1 cellular context compared by ENCODE assay signal in the genomic region with DNA sequence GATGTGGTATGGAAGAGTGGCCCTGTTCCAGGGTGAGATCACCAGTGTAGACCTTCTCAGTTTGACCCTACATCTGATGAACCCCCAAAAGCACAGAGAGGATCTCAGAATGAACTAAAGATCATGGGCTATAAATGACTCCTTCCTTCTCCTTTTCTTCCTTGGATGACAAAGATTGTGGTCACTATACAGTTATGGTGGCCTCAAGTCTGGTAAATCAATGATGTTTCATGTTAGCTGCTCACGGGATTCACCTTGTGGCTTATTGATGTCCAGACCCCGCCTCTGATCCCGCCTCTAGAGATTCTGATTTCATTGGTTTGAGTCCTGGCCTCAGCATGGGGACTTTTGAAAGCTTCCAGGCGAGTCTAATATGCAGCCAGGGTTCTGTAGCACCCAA.
TF ChIP-seq lines count a peak whose summit lies in the region.

No MANE protein-coding gene starts in this region.

TF ChIP-seq in GM12878, 131 proteins besides CTCF, POLR2A, EP300 and RAD21 (continued from another document):
- TF ChIP-seq, protein P1, sequence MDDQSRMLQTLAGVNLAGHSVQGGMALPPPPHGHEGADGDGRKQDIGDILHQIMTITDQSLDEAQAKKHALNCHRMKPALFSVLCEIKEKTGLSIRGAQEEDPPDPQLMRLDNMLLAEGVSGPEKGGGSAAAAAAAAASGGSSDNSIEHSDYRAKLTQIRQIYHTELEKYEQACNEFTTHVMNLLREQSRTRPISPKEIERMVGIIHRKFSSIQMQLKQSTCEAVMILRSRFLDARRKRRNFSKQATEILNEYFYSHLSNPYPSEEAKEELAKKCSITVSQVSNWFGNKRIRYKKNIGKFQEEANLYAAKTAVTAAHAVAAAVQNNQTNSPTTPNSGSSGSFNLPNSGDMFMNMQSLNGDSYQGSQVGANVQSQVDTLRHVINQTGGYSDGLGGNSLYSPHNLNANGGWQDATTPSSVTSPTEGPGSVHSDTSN (IDR thresholded peaks at IDR 0.05; ENCODE audit: insufficient replicate concordance, low read depth, low read length), result no peak
- TF ChIP-seq MEF2A (IDR thresholded peaks at IDR 0.05; ENCODE audit: insufficient read depth, low read depth, low read length) (no peak), TCF7 (IDR thresholded peaks at IDR 0.05; ENCODE audit: borderline replicate concordance) (peak; percentile 12; the same call in 1 of the 2 replicates), SPI1 (IDR thresholded peaks at IDR 0.05; ENCODE audit: borderline replicate concordance, insufficient read depth, low read depth, low read length) (no peak), EED (IDR thresholded peaks at IDR 0.05; ENCODE audit: low read depth) (peak; percentile 55; the same call in 1 of the 2 replicates), CBFB (IDR thresholded peaks at IDR 0.05; ENCODE audit: low read depth) (peak; percentile 58; the same call in 1 of the 2 replicates), ZNF622 (IDR thresholded peaks at IDR 0.05) (no peak), NFIC (IDR thresholded peaks at IDR 0.05; ENCODE audit: low read depth, low read length) (peak; percentile 64; the same call in 1 of the 2 replicates), BHLHE40 (IDR thresholded peaks at IDR 0.05; ENCODE audit: borderline replicate concordance in 1 of 2, low read depth in 2 of 2, low read length in 1 of 2) (peak; percentile 16 to 38; a peak in 1 of 4 replicates), BMI1 (IDR thresholded peaks at IDR 0.05; ENCODE audit: borderline replicate concordance) (no peak), STAT1 (conservative IDR thresholded peaks at IDR 0.05) (no peak), CREM (IDR thresholded peaks at IDR 0.05; ENCODE audit: low read depth) (peak; percentile 50), JUNB (IDR thresholded peaks at IDR 0.05) (peak; percentile 78), ZNF274 (IDR thresholded peaks at IDR 0.05; ENCODE audit: insufficient read depth, insufficient read length) (no peak), BCL11A (IDR thresholded peaks at IDR 0.05; ENCODE audit: low read depth, low read length) (peak; percentile 43; the same call in 1 of the 2 replicates), TBL1XR1 (IDR thresholded peaks at IDR 0.05; ENCODE audit: low read depth, low read length) (no peak), USF1 (IDR thresholded peaks at IDR 0.05; ENCODE audit: borderline replicate concordance, extremely low read length, insufficient read depth, low read depth, low read length) (no peak), E2F4 (IDR thresholded peaks at IDR 0.05; ENCODE audit: low read depth, low read length) (no peak), MYC (IDR thresholded peaks at IDR 0.05; ENCODE audit: insufficient read depth, insufficient read length, insufficient replicate concordance, low read length, severe bottlenecking) (no peak), ASH2L (IDR thresholded peaks at IDR 0.05; ENCODE audit: borderline replicate concordance, low read depth) (no peak), YY1 (IDR thresholded peaks at IDR 0.05; ENCODE audit: low read depth, low read length) (no peak), RELA (IDR thresholded peaks at IDR 0.05; ENCODE audit: borderline replicate concordance, partially characterized antibody) (no peak), RUNX3 (IDR thresholded peaks at IDR 0.05; ENCODE audit: low read length) (peak; percentile 90), MAX (IDR thresholded peaks at IDR 0.05; ENCODE audit: low read depth, low read length) (no peak)
- TF ChIP-seq, protein P2, sequence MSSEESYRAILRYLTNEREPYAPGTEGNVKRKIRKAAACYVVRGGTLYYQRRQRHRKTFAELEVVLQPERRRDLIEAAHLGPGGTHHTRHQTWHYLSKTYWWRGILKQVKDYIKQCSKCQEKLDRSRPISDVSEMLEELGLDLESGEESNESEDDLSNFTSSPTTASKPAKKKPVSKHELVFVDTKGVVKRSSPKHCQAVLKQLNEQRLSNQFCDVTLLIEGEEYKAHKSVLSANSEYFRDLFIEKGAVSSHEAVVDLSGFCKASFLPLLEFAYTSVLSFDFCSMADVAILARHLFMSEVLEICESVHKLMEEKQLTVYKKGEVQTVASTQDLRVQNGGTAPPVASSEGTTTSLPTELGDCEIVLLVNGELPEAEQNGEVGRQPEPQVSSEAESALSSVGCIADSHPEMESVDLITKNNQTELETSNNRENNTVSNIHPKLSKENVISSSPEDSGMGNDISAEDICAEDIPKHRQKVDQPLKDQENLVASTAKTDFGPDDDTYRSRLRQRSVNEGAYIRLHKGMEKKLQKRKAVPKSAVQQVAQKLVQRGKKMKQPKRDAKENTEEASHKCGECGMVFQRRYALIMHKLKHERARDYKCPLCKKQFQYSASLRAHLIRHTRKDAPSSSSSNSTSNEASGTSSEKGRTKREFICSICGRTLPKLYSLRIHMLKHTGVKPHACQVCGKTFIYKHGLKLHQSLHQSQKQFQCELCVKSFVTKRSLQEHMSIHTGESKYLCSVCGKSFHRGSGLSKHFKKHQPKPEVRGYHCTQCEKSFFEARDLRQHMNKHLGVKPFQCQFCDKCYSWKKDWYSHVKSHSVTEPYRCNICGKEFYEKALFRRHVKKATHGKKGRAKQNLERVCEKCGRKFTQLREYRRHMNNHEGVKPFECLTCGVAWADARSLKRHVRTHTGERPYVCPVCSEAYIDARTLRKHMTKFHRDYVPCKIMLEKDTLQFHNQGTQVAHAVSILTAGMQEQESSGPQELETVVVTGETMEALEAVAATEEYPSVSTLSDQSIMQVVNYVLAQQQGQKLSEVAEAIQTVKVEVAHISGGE (CRISPR knock-in tag; IDR thresholded peaks at IDR 0.05), result no peak
- TF ChIP-seq, protein P3, sequence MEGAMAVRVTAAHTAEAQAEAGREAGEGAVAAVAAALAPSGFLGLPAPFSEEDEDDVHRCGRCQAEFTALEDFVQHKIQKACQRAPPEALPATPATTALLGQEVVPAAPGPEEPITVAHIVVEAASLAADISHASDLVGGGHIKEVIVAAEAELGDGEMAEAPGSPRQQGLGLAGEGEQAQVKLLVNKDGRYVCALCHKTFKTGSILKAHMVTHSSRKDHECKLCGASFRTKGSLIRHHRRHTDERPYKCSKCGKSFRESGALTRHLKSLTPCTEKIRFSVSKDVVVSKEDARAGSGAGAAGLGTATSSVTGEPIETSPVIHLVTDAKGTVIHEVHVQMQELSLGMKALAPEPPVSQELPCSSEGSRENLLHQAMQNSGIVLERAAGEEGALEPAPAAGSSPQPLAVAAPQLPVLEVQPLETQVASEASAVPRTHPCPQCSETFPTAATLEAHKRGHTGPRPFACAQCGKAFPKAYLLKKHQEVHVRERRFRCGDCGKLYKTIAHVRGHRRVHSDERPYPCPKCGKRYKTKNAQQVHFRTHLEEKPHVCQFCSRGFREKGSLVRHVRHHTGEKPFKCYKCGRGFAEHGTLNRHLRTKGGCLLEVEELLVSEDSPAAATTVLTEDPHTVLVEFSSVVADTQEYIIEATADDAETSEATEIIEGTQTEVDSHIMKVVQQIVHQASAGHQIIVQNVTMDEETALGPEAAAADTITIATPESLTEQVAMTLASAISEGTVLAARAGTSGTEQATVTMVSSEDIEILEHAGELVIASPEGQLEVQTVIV (IDR thresholded peaks at IDR 0.05; ENCODE audit: borderline replicate concordance, partially characterized antibody), result no peak
- TF ChIP-seq, protein P4, sequence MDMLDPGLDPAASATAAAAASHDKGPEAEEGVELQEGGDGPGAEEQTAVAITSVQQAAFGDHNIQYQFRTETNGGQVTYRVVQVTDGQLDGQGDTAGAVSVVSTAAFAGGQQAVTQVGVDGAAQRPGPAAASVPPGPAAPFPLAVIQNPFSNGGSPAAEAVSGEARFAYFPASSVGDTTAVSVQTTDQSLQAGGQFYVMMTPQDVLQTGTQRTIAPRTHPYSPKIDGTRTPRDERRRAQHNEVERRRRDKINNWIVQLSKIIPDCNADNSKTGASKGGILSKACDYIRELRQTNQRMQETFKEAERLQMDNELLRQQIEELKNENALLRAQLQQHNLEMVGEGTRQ (IDR thresholded peaks at IDR 0.05; ENCODE audit: borderline replicate concordance, low read depth, low read length), result no peak
- TF ChIP-seq, protein P5, sequence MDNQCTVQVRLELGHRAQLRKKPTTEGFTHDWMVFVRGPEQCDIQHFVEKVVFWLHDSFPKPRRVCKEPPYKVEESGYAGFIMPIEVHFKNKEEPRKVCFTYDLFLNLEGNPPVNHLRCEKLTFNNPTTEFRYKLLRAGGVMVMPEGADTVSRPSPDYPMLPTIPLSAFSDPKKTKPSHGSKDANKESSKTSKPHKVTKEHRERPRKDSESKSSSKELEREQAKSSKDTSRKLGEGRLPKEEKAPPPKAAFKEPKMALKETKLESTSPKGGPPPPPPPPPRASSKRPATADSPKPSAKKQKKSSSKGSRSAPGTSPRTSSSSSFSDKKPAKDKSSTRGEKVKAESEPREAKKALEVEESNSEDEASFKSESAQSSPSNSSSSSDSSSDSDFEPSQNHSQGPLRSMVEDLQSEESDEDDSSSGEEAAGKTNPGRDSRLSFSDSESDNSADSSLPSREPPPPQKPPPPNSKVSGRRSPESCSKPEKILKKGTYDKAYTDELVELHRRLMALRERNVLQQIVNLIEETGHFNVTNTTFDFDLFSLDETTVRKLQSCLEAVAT (IDR thresholded peaks at IDR 0.05), result no peak
